In the genomic region with DNA sequence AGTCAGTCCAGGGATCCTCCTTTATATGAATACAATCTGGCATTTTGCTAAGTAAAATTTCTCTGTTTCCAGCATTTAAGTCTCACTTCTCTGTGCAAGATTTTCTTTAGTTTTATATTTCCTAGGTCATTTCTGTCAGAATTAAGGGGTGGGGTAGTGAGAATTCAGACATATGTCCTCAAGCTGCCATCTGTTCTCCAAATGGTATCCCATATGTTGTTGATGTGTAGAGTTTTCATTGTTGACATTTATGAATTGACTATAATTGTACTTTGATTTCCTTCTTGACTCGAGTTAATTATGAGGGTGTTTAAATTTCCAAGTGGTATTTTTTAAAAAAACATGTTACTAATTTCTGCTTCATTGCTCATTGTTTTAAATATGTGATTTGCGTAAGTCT, we compare ENCODE assay signal across 29 cellular contexts.
"Had no signal": no experiment of that assay in that cellular context is flagged by ENCODE, and none has a peak within 500 bp of the region (broad histone marks: within the 10 kb centered on the region; RNA-seq: fewer than 3 reads in every experiment).

No MANE protein-coding gene starts in this region.

- ATAC-seq: activated naive CD8-positive, alpha-beta T cell treated with anti-CD3 and anti-CD28 coated beads, Interleukin-2, amount 50 U/mL, for 24 hours; activated T-cell treated with anti-CD3 and anti-CD28 coated beads, Interleukin-2, amount 50 U/mL, for 4 hours; activated T-helper 17 cell treated with anti-CD3 and anti-CD28 coated beads, Interleukin-2, amount 50 U/mL, for 72 hours; left lung; lower lobe of right lung; naive thymus-derived CD8-positive, alpha-beta T cell; psoas muscle; stimulated activated memory B cell treated with anti-CD40 and anti-IgM and Interleukin-4, amounts not matched to agents 10 μg/mL and 1 μg/mL and 100 μg/mL, for 72 hours; upper lobe of right lung; WTC11 had no signal

- H3K9me3 ChIP-seq: esophagus squamous epithelium, lower lobe of right lung, psoas muscle, right atrium auricular region, tibial artery, upper lobe of right lung had no signal

- H3K27ac ChIP-seq: epithelial cell of prostate, esophagus squamous epithelium, left lung, lower lobe of right lung, neural progenitor cell, parathyroid adenoma, psoas muscle, right atrium auricular region, stomach, tibial artery, upper lobe of right lung had no signal

- H3K4me3 ChIP-seq: esophagus squamous epithelium, left lung, lower lobe of right lung, neural progenitor cell, psoas muscle, right atrium auricular region, smooth muscle cell, stomach, tibial artery, upper lobe of right lung had no signal

- H3K27me3 ChIP-seq: esophagus squamous epithelium, left lung, neural progenitor cell, right atrium auricular region, stomach, upper lobe of right lung had no signal

- DNase-seq: activated CD4-positive, alpha-beta memory T cell treated with anti-CD3 and anti-CD28 coated beads, Interleukin-2, amount 10 ng/mL, durations not matched to agents 7 days and 5 days; activated CD4-positive, alpha-beta T cell treated with anti-CD3 and anti-CD28 coated beads for 1 hour; activated CD4-positive, alpha-beta T cell treated with anti-CD3 and anti-CD28 coated beads, Interleukin-2, amount 10 ng/mL, durations not matched to agents 7 days and 5 days; activated naive CD8-positive, alpha-beta T cell treated with anti-CD3 and anti-CD28 coated beads, Interleukin-2, amount 50 U/mL, for 24 hours; activated T-cell treated with anti-CD3 and anti-CD28 coated beads, Interleukin-2, amount 50 U/mL, for 4 hours; dermis blood vessel endothelial cell; effector CD4-positive, alpha-beta T cell; esophagus squamous epithelium; foreskin melanocyte; left lung; lower lobe of right lung; mesenchymal stem cell; naive thymus-derived CD8-positive, alpha-beta T cell; occipital lobe; psoas muscle; stimulated activated CD4-positive, alpha-beta T cell treated with anti-CD3 and anti-CD28 coated beads, Interleukin-1b, Interleukin-23, amount 100 ng/mL, for 48 hours; stimulated activated CD4-positive, alpha-beta T cell treated with anti-CD3 and anti-CD28 coated beads, Interleukin-4, amount 100 ng/mL, for 4 hours; stimulated activated CD8-positive, alpha-beta memory T cell treated with anti-CD3 and anti-CD28 coated beads, Interleukin-4, amount 100 ng/mL, for 48 hours; stomach; tibial artery; upper lobe of right lung had no signal

- H3K36me3 ChIP-seq: esophagus squamous epithelium, left lung, lower lobe of right lung, neural progenitor cell, right atrium auricular region, stomach, tibial artery, upper lobe of right lung had no signal
